In genomic region chr20:59222982-59223610, GRCh38 we compare ENCODE assay signal across 8 cellular contexts. TPM values are rescaled to one million over a fixed set of nuclear protein-coding genes. Genes with fewer than 3 reads are reported as not detected.
DNase-seq lines count a peak whose midpoint lies in the region; ATAC-seq and TF ChIP-seq lines count a peak whose summit lies in the region.

No MANE protein-coding gene starts in this region.

- H3K4me1 ChIP-seq in NT2/D1 (ENCODE audit: insufficient read depth, insufficient read length) (peaks cover 5% of the 10 kb centered on the region), esophagus squamous epithelium (peaks cover 5 to 27% (median 12%) of the 10 kb centered on the region in 3 donors), ovary (ENCODE audit: insufficient read depth) (peaks cover 2% of the 10 kb centered on the region)

- no peak for TF ChIP-seq EP300 in ovary (IDR thresholded peaks at IDR 0.05)

- no peak for ATAC-seq in HG02981 (IDR thresholded peaks at IDR 0.05; ENCODE audit: unreplicated experiment)
- ATAC-seq in GM21390 (IDR thresholded peaks at IDR 0.05; ENCODE audit: unreplicated experiment): no peak

- H3K27ac ChIP-seq in esophagus squamous epithelium: no peak overlapping the region
- H3K27ac ChIP-seq in ovary: no peak overlapping the region

- H3K9ac ChIP-seq in NT2/D1 (ENCODE audit: insufficient read length, low read depth): peak overlapping the region; percentile 76

- H3K27me3 ChIP-seq in NT2/D1 (ENCODE audit: insufficient read depth, insufficient read length): peaks cover 58% of the 10 kb centered on the region
- peaks cover 0 to 29% (median 0%) of the 10 kb centered on the region in 4 donors for H3K27me3 ChIP-seq in esophagus squamous epithelium
- no peaks in the 10 kb centered on the region for H3K27me3 ChIP-seq in ovary

- peak; percentile 36 for DNase-seq in Daoy (ENCODE audit: low read depth)
- DNase-seq in NT2/D1 (ENCODE audit: low read depth, low spot score): no peak
- no peak for DNase-seq in esophagus squamous epithelium (lab: John Stamatoyannopoulos, UW)
- DNase-seq in ovary: no peak
- DNase-seq in NCI-H2029 (lab: John Stamatoyannopoulos, UW): no peak
- no peak for DNase-seq in NCI-H187 (lab: John Stamatoyannopoulos, UW)

- TF ChIP-seq CTCF in esophagus squamous epithelium (IDR thresholded peaks at IDR 0.05) (no peak), ovary (IDR thresholded peaks at IDR 0.05) (no peak)

- H3K36me3 ChIP-seq in NT2/D1 (ENCODE audit: insufficient read depth, insufficient read length, low read length): no peaks in the 10 kb centered on the region
- no peaks in the 10 kb centered on the region for H3K36me3 ChIP-seq in esophagus squamous epithelium
- H3K36me3 ChIP-seq in ovary: no peaks in the 10 kb centered on the region

- intact Hi-C loops in esophagus squamous epithelium (cut with DNase I) (loop anchor here (5.0 to 10.0 kb wide), 3 partner anchors 136 to 348 kb away; no protein-coding TSS in a partner anchor), ovary (cut with DNase I) (loop anchor here in 3 of 4 donors (1.0 to 10.0 kb wide), 5 partner anchors 136 to 988 kb away; no protein-coding TSS in a partner anchor)

- H3K9me3 ChIP-seq in NT2/D1 (ENCODE audit: insufficient read depth, low read length) (no peaks in the 10 kb centered on the region), esophagus squamous epithelium (no peaks in the 10 kb centered on the region), ovary (no peaks in the 10 kb centered on the region)

- TF ChIP-seq POLR2A in esophagus squamous epithelium (IDR thresholded peaks at IDR 0.05) (no peak), ovary (IDR thresholded peaks at IDR 0.05) (no peak)

- H3K4me3 ChIP-seq in NT2/D1 (ENCODE audit: insufficient read length, low read depth) (peak overlapping the region; percentile 45), esophagus squamous epithelium (peak overlapping the region in 3 of 4 donors; percentile 50 to 70 (median 59)), ovary (peak overlapping the region; percentile 45)

- WGBS in esophagus squamous epithelium, 2 donors: 32 to 41% methylated on average over 20 to 21 of the region's 26 CpGs
- 1 to 5% (median 2%) methylated on average over 26 of the region's 26 CpGs for WGBS in ovary, 3 donors

RNA-seq across cellular contexts. Expression of gene ZNF831, which starts 59.5 kb away (rescaled TPM):
- total RNA-seq in Daoy (2014; rRNA removed; shearing (Covaris generic)): not detected in 2 replicates
- total RNA-seq in esophagus squamous epithelium (1 to 10 TPM in 1 of 4 donors, under 1 TPM in 3; 0.38 to 1.7 (median 0.60) TPM), ovary (under 1 TPM in 6 of 7 donors, not detected in 1; 0.05 to 0.36 (median 0.15) TPM)
- under 1 TPM; 0.06 to 0.30 TPM for polyA plus RNA-seq in ovary
